ENCODE assay signal across 8 cellular contexts in genomic region chr12:77133566-77133965, GRCh38.
A peak's percentile ranks its signal among the peaks of the same experiment; 100 is the strongest.
DNase-seq lines count a peak whose midpoint lies in the region; ATAC-seq, FAIRE-seq and TF ChIP-seq lines count a peak whose summit lies in the region.

No MANE protein-coding gene starts in this region.

- H3K27me3 ChIP-seq in esophagus squamous epithelium: no peaks in the 10 kb centered on the region

- 28 to 34% methylated on average over 3 of the region's 3 CpGs for WGBS in esophagus squamous epithelium, 2 donors

- no peak overlapping the region for H3K27ac Mint-ChIP-seq in nephron progenitor cell
- no peak overlapping the region for H3K27ac Mint-ChIP-seq in stimulated activated naive B cell treated with anti-CD40 and anti-IgM and Interleukin-4, amounts not matched to agents 10 μg/mL and 1 μg/mL and 100 μg/mL, for 72 hours
- H3K27ac Mint-ChIP-seq in T-helper 17 cell: no peak overlapping the region

- no peak overlapping the region for H3K27ac ChIP-seq in esophagus squamous epithelium

- no peaks in the 10 kb centered on the region for H3K36me3 ChIP-seq in esophagus squamous epithelium

- no peaks in the 10 kb centered on the region for H3K4me1 ChIP-seq in esophagus squamous epithelium

- H3K36me3 Mint-ChIP-seq in nephron progenitor cell (ENCODE audit: low read depth): no peaks in the 10 kb centered on the region
- no peaks in the 10 kb centered on the region for H3K36me3 Mint-ChIP-seq in stimulated activated naive B cell treated with anti-CD40 and anti-IgM and Interleukin-4, amounts not matched to agents 10 μg/mL and 1 μg/mL and 100 μg/mL, for 72 hours
- no peaks in the 10 kb centered on the region for H3K36me3 Mint-ChIP-seq in T-helper 17 cell (ENCODE audit: low read depth)

- no peak for TF ChIP-seq POLR2A in esophagus squamous epithelium (IDR thresholded peaks at IDR 0.05)

- DNase-seq in HTR-8/SVneo (ENCODE audit: insufficient read length, low spot score): peak; percentile 9
- DNase-seq in astrocyte of the spinal cord (ENCODE audit: low read depth, low spot score): peak; percentile 75
- DNase-seq in nephron progenitor cell: peak; percentile 87
- no peak for DNase-seq in stimulated activated naive B cell treated with anti-CD40 and anti-IgM and Interleukin-4, amounts not matched to agents 10 μg/mL and 1 μg/mL and 100 μg/mL, for 72 hours
- no peak for DNase-seq in T-helper 17 cell
- no peak for DNase-seq in esophagus squamous epithelium (lab: John Stamatoyannopoulos, UW)
- no peak for DNase-seq in left lobe of liver (ENCODE audit: low spot score)

- FAIRE-seq in HTR-8/SVneo (lab: Jason Lieb, UNC): no peak

- no peaks in the 10 kb centered on the region for H3K9me3 Mint-ChIP-seq in nephron progenitor cell
- peaks cover 0 to 3% of the 10 kb centered on the region in 2 donors for H3K9me3 Mint-ChIP-seq in stimulated activated naive B cell treated with anti-CD40 and anti-IgM and Interleukin-4, amounts not matched to agents 10 μg/mL and 1 μg/mL and 100 μg/mL, for 72 hours

- H3K27me3 Mint-ChIP-seq in nephron progenitor cell (ENCODE audit: low read depth, poor library complexity): peaks cover 4% of the 10 kb centered on the region
- peaks cover 4 to 6% of the 10 kb centered on the region in 2 donors for H3K27me3 Mint-ChIP-seq in stimulated activated naive B cell treated with anti-CD40 and anti-IgM and Interleukin-4, amounts not matched to agents 10 μg/mL and 1 μg/mL and 100 μg/mL, for 72 hours
- no peaks in the 10 kb centered on the region for H3K27me3 Mint-ChIP-seq in T-helper 17 cell

- H3K4me3 ChIP-seq in astrocyte of the spinal cord (ENCODE audit: low read depth, low read length) (no peak overlapping the region), esophagus squamous epithelium (no peak overlapping the region)

- no peaks in the 10 kb centered on the region for H3K4me1 Mint-ChIP-seq in nephron progenitor cell
- H3K4me1 Mint-ChIP-seq in stimulated activated naive B cell treated with anti-CD40 and anti-IgM and Interleukin-4, amounts not matched to agents 10 μg/mL and 1 μg/mL and 100 μg/mL, for 72 hours: no peaks in the 10 kb centered on the region
- no peaks in the 10 kb centered on the region for H3K4me1 Mint-ChIP-seq in T-helper 17 cell

- H3K4me3 Mint-ChIP-seq in nephron progenitor cell: no peak overlapping the region
- no peak overlapping the region for H3K4me3 Mint-ChIP-seq in stimulated activated naive B cell treated with anti-CD40 and anti-IgM and Interleukin-4, amounts not matched to agents 10 μg/mL and 1 μg/mL and 100 μg/mL, for 72 hours
- no peak overlapping the region for H3K4me3 Mint-ChIP-seq in T-helper 17 cell

- TF ChIP-seq CTCF in astrocyte of the spinal cord (IDR thresholded peaks at IDR 0.05; ENCODE audit: low read depth, low read length) (no peak), nephron progenitor cell (IDR thresholded peaks at IDR 0.05) (no peak), esophagus squamous epithelium (IDR thresholded peaks at IDR 0.05) (no peak)

- ATAC-seq in GM21390 (IDR thresholded peaks at IDR 0.05; ENCODE audit: unreplicated experiment): peak; percentile 67
- ATAC-seq in stimulated activated naive B cell treated with anti-CD40 and anti-IgM and Interleukin-4, amounts not matched to agents 10 μg/mL and 1 μg/mL and 100 μg/mL, for 72 hours (replicated peaks): no peak
- ATAC-seq in T-helper 17 cell: no peak
- no peak for ATAC-seq in left lobe of liver

- in situ Hi-C loops in astrocyte of the spinal cord (cut with HindIII; ENCODE audit: low sequenced_read_pairs): no loop called here

- H3K9me3 ChIP-seq in T-helper 17 cell (ENCODE audit: control insufficient read depth, low read length, poor library complexity, severe bottlenecking): no peaks in the 10 kb centered on the region
- H3K9me3 ChIP-seq in esophagus squamous epithelium: no peaks in the 10 kb centered on the region

- intact Hi-C loops in esophagus squamous epithelium (cut with DNase I): no loop called here

Comparison
In these comparisons a context has a peak if more than half of its experiments do, and no peak if none do; other contexts are left out.
1. DNase-seq: peak in HTR-8/SVneo (single experiment), astrocyte of the spinal cord (single experiment) and nephron progenitor cell (single experiment); none in stimulated activated naive B cell treated with anti-CD40 and anti-IgM and Interleukin-4, amounts not matched to agents 10 μg/mL and 1 μg/mL and 100 μg/mL, for 72 hours (single experiment), T-helper 17 cell (0 of 3), esophagus squamous epithelium (single experiment) and left lobe of liver (single experiment).